In the genomic region with DNA sequence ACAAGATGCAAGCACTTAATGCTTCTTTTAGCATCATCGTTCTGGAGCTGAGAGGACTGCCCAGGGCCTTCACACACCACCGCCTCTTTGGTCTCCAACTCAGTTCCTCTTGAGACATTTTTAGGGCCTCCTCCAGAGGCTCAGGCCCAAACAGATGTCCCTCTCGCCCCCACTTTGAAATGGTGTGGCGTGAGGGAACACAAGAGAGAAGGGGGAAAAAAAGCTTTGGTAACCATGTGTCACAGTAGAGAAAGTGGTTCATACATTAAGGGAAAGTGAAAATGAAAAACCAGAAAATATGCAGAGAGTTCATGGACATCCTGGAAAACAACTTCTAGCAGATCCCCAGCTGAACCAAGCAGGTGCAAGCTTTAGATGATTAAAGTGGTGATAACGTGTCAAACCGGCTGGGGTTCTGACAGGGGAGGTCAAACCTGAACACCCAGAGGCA, we compare ENCODE assay signal across 12 cellular contexts.
"Had no signal": no experiment of that assay in that cellular context is flagged by ENCODE, and none has a peak within 500 bp of the region (broad histone marks: within the 10 kb centered on the region; RNA-seq: fewer than 3 reads in every experiment).

No MANE protein-coding gene starts in this region.

- H3K27ac ChIP-seq: body of pancreas, epithelial cell of prostate, transverse colon had no signal

- H3K4me3 ChIP-seq: body of pancreas, transverse colon had no signal

- H3K27me3 ChIP-seq: body of pancreas, transverse colon had no signal

- H3K4me1 Mint-ChIP-seq: central memory CD8-positive, alpha-beta T cell had no signal

- H3K4me1 ChIP-seq: transverse colon had no signal

- H3K9me3 ChIP-seq: body of pancreas, transverse colon had no signal

- H3K27ac Mint-ChIP-seq: activated B cell treated with CpG ODN at 0.5 μM for 24 hours; effector memory CD8-positive, alpha-beta T cell had no signal

- ATAC-seq: body of pancreas; effector memory CD8-positive, alpha-beta T cell; T-cell had no signal

- DNase-seq: activated B cell treated with CpG ODN at 0.5 μM for 24 hours; activated effector memory CD4-positive, alpha-beta T cell treated with anti-CD3 and anti-CD28 coated beads, Interleukin-2, amount 50 U/mL, for 16 hours; amniotic stem cell; body of pancreas; effector memory CD8-positive, alpha-beta T cell; kidney glomerular epithelial cell; stimulated activated CD4-positive, alpha-beta T cell treated with anti-CD3 and anti-CD28 coated beads, Interleukin-12 subunit alpha, Interleukin-12 subunit beta, amount 100 ng/mL, for 4 hours; stimulated activated CD4-positive, alpha-beta T cell treated with anti-CD3 and anti-CD28 coated beads, Interleukin-4, amount 100 ng/mL, for 1 hour; T-cell; transverse colon had no signal

- H3K9me3 Mint-ChIP-seq: central memory CD8-positive, alpha-beta T cell had no signal

- H3K36me3 ChIP-seq: transverse colon had no signal

- H3K4me3 Mint-ChIP-seq: activated B cell treated with CpG ODN at 0.5 μM for 24 hours; central memory CD8-positive, alpha-beta T cell; effector memory CD8-positive, alpha-beta T cell; T-cell had no signal

- H3K27me3 Mint-ChIP-seq: central memory CD8-positive, alpha-beta T cell; effector memory CD8-positive, alpha-beta T cell; T-cell had no signal
